30 cellular contexts compared by ENCODE assay signal in the genomic region with DNA sequence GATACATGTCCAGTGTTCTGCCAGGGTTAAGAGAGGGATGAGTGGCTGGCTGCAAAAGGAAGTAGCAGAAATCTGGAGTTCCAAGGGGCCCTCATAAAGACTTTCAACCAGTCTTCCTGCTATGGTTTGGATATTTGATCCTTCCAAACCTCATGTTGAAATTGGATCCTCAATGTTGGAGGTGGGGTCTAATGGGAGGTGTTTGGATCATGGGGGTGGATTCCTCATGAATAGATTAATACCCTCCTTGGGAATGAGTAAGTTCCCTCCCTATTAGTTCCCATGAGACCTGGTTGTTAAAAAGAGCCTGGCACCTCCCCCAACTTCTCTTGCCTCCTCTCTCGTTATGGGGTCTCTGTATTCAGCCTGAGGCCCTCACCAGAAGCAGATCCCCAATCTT. TPM values are rescaled to one million over a fixed set of nuclear protein-coding genes. Genes with fewer than 3 reads are reported as not detected.
A peak's percentile ranks its signal among the peaks of the same experiment; 100 is the strongest.
DNase-seq lines count a peak whose midpoint lies in the region; ATAC-seq and TF ChIP-seq lines count a peak whose summit lies in the region.
"Had no signal": no experiment of that assay in that cellular context is flagged by ENCODE, and none has a peak within 500 bp of the region (broad histone marks: within the 10 kb centered on the region; RNA-seq: fewer than 3 reads in every experiment).

No MANE protein-coding gene starts in this region.

- H3K4me1 ChIP-seq in HEK293 (ENCODE audit: control insufficient read depth, insufficient read depth, low read length) (no peaks in the 10 kb centered on the region), tibial artery (peaks cover 0 to 45% (median 26%) of the 10 kb centered on the region in 4 donors), upper lobe of right lung (peaks cover 11% of the 10 kb centered on the region)
- H3K4me1 ChIP-seq: Caco-2, right lobe of liver had no signal

- H3K9me3 ChIP-seq in HEK293 (ENCODE audit: control insufficient read depth, insufficient read depth, low read depth, low read length) (no peaks in the 10 kb centered on the region), tibial artery (no peaks in the 10 kb centered on the region), upper lobe of right lung (no peaks in the 10 kb centered on the region)
- H3K9me3 ChIP-seq: Caco-2, right lobe of liver, stomach, tibial nerve had no signal

- ATAC-seq in upper lobe of right lung = no peak
- ATAC-seq: activated naive CD8-positive, alpha-beta T cell treated with anti-CD3 and anti-CD28 coated beads, Interleukin-2, amount 50 U/mL, for 24 hours; K562; left colon; right lobe of liver had no signal

- DNase-seq in RPMI7951 (ENCODE audit: low read depth) (peak; percentile 8), fibroblast of mammary gland (ENCODE audit: low read depth) (peak; percentile 58), tibial artery (no peak), upper lobe of right lung (no peak), HuH-7 (ENCODE audit: low spot score) (no peak)
- DNase-seq in stimulated activated naive CD4-positive, alpha-beta T cell treated with Interleukin-2 at 50 U/mL for 16 hours (lab: John Stamatoyannopoulos, UW) = no peak
- DNase-seq: activated CD4-positive, alpha-beta memory T cell treated with anti-CD3 and anti-CD28 coated beads, Interleukin-2, amount 10 ng/mL, durations not matched to agents 7 days and 5 days; activated CD8-positive, alpha-beta memory T cell treated with anti-CD3 and anti-CD28 coated beads, Interleukin-2, amount 50 U/mL, for 4 hours; activated naive CD4-positive, alpha-beta T cell; activated naive CD8-positive, alpha-beta T cell treated with anti-CD3 and anti-CD28 coated beads, Interleukin-2, amount 50 U/mL, for 24 hours; Caco-2; cerebellar nuclear complex; DMS79; hippocampal formation; left colon; mammary epithelial cell; NCI-H1105; NCI-H187; posterior cingulate gyrus; right lobe of liver; RPMI8226; stimulated activated CD4-positive, alpha-beta T cell treated with anti-CD3 and anti-CD28 coated beads, Interleukin-2, amount 100 ng/mL, for 48 hours; stomach; SW 1271 had no signal

- H3K27me3 ChIP-seq in tibial artery (no peaks in the 10 kb centered on the region), upper lobe of right lung (no peaks in the 10 kb centered on the region)
- H3K27me3 ChIP-seq: neural progenitor cell, right lobe of liver, SJCRH30, stomach, tibial nerve had no signal

- intact Hi-C loops in tibial artery (cut with DNase I; ENCODE audit: low total_unique reads) = loop anchor here (5.0 kb wide), 1 partner anchor 66 kb away; no protein-coding TSS in a partner anchor
- intact Hi-C loops in upper lobe of right lung (cut with DNase I) = no loop called here

- H3K36me3 ChIP-seq in HEK293 (ENCODE audit: control insufficient read depth in 2 of 2, insufficient read depth in 1 of 2, low read length in 2 of 2) (no peaks in the 10 kb centered on the region), tibial artery (no peaks in the 10 kb centered on the region), upper lobe of right lung (no peaks in the 10 kb centered on the region)
- H3K36me3 ChIP-seq: neural progenitor cell, right lobe of liver, SJCRH30, stomach, tibial nerve had no signal

- POLR2A ChIA-PET in HEK293 (lab: Yijun Ruan, JAX) = no interaction called here

- H3K4me3 ChIP-seq in HEK293 (ENCODE audit: low read depth, low read length) = no peak overlapping the region
- no peak overlapping the region for H3K4me3 ChIP-seq in fibroblast of mammary gland (ENCODE audit: control insufficient read depth, low read depth, low read length)
- no peak overlapping the region for H3K4me3 ChIP-seq in tibial artery
- H3K4me3 ChIP-seq in upper lobe of right lung = no peak overlapping the region
- H3K4me3 ChIP-seq: K562, neural progenitor cell, right lobe of liver, SJCRH30, stomach, tibial nerve had no signal

- no peak overlapping the region for H3K27ac ChIP-seq in HEK293 (ENCODE audit: extremely low read depth, low read depth, low read length)
- peak overlapping the region; percentile 52 to 67 for H3K27ac ChIP-seq in tibial artery
- no peak overlapping the region for H3K27ac ChIP-seq in upper lobe of right lung
- H3K27ac ChIP-seq: C4-2B, neural progenitor cell, right lobe of liver, SJCRH30, stomach had no signal

- TF ChIP-seq CTCF in HEK293 (tag by site-specific recombination; IDR thresholded peaks at IDR 0.05) (no peak), fibroblast of mammary gland (conservative IDR thresholded peaks at IDR 0.05; ENCODE audit: control insufficient read depth, insufficient read depth, low read depth, low read length) (no peak), tibial artery (IDR thresholded peaks at IDR 0.05) (no peak), upper lobe of right lung (IDR thresholded peaks at IDR 0.05) (no peak)

- CTCF ChIA-PET in HEK293 (lab: Yijun Ruan, JAX) = interaction anchor here (1.1 to 3.4 kb wide), 2 partner anchors 72 to 77 kb away, joined by 3 to 18 read pairs; no protein-coding TSS in a partner anchor

TF ChIP-seq in HEK293, 187 proteins besides CTCF, POLR2A, EP300 and RAD21 (continues in another document):
- TF ChIP-seq ZNF433 (tag by site-specific recombination; IDR thresholded peaks at IDR 0.05; ENCODE audit: low read depth) = no peak
- no peak for TF ChIP-seq ZNF169 (tag by site-specific recombination; IDR thresholded peaks at IDR 0.05)
- TF ChIP-seq ZNF350 (tag by site-specific recombination; IDR thresholded peaks at IDR 0.05) = no peak
- no peak for TF ChIP-seq OVOL3 (tag by site-specific recombination; IDR thresholded peaks at IDR 0.05)
- peak; percentile 41; the same call in 1 of the 2 replicates for TF ChIP-seq TRIM28 (IDR thresholded peaks at IDR 0.05; ENCODE audit: borderline replicate concordance, low read length)
- peak; percentile 49; the same call in 1 of the 2 replicates for TF ChIP-seq WT1 (tag by site-specific recombination; IDR thresholded peaks at IDR 0.05)
- TF ChIP-seq ZSCAN16 (tag by site-specific recombination; IDR thresholded peaks at IDR 0.05) = no peak
- peak; percentile 11; the same call in 1 of the 2 replicates for TF ChIP-seq ZFHX2 (tag by site-specific recombination; conservative IDR thresholded peaks at IDR 0.05)
- no peak for TF ChIP-seq ZNF558 (tag by site-specific recombination; IDR thresholded peaks at IDR 0.05)
- TF ChIP-seq GLIS1 (tag by site-specific recombination; IDR thresholded peaks at IDR 0.05) = peak; percentile 26; the same call in 1 of the 2 replicates
- TF ChIP-seq ZNF10 (tag by site-specific recombination; IDR thresholded peaks at IDR 0.05) = no peak
- no peak for TF ChIP-seq ZFP41 (tag by site-specific recombination; IDR thresholded peaks at IDR 0.05; ENCODE audit: borderline replicate concordance)
- TF ChIP-seq ZNF324 (tag by site-specific recombination; IDR thresholded peaks at IDR 0.05) = no peak
- TF ChIP-seq, protein P1, sequence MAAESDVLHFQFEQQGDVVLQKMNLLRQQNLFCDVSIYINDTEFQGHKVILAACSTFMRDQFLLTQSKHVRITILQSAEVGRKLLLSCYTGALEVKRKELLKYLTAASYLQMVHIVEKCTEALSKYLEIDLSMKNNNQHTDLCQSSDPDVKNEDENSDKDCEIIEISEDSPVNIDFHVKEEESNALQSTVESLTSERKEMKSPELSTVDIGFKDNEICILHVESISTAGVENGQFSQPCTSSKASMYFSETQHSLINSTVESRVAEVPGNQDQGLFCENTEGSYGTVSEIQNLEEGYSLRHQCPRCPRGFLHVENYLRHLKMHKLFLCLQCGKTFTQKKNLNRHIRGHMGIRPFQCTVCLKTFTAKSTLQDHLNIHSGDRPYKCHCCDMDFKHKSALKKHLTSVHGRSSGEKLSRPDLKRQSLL (tag by site-specific recombination; IDR thresholded peaks at IDR 0.05) = no peak
- TF ChIP-seq ZBTB48 (tag by site-specific recombination; IDR thresholded peaks at IDR 0.05) = 0 out of 2 replicates have a peak, but pooled peaks have one; percentile 20
- peak; percentile 48; the same call in 1 of the 2 replicates for TF ChIP-seq SP7 (tag by site-specific recombination; IDR thresholded peaks at IDR 0.05)
- TF ChIP-seq ZNF571 (tag by site-specific recombination; IDR thresholded peaks at IDR 0.05) = no peak
- TF ChIP-seq ZXDB (tag by site-specific recombination; IDR thresholded peaks at IDR 0.05) = no peak
- TF ChIP-seq, protein P2, sequence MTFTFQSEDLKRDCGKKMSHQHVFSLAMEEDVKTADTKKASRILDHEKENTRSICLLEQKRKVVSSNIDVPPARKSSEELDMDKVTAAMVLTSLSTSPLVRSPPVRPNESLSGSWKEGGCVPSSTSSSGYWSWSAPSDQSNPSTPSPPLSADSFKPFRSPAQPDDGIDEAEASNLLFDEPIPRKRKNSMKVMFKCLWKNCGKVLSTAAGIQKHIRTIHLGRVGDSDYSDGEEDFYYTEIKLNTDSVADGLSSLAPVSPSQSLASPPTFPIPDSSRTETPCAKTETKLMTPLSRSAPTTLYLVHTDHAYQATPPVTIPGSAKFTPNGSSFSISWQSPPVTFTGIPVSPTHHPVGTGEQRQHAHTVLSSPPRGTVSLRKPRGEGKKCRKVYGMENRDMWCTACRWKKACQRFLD (tag by site-specific recombination; IDR thresholded peaks at IDR 0.05) = no peak
- TF ChIP-seq ZNF221 (tag by site-specific recombination; IDR thresholded peaks at IDR 0.05; ENCODE audit: borderline replicate concordance) = no peak
- TF ChIP-seq ZNF184 (tag by site-specific recombination; IDR thresholded peaks at IDR 0.05) = no peak
- TF ChIP-seq ZNF623 (tag by site-specific recombination; IDR thresholded peaks at IDR 0.05) = no peak

RNA-seq across cellular contexts. Expression of a gene that starts 10.1 kb away (rescaled TPM):
- 174 and 213 TPM in 2 replicates for total RNA-seq in RPMI7951 (2014; rRNA removed; shearing (Covaris generic))
- 59.8 TPM for total RNA-seq in upper lobe of right lung

Comparison
In these comparisons a context has a peak if more than half of its experiments do, and no peak if none do; other contexts are left out.
1. H3K27ac ChIP-seq: peak in tibial artery (2 of 2); none in HEK293 (single experiment) and upper lobe of right lung (single experiment).
2. DNase-seq: peak in RPMI7951 (single experiment) and fibroblast of mammary gland (single experiment); none in tibial artery (0 of 2), stimulated activated naive CD4-positive, alpha-beta T cell treated with Interleukin-2 at 50 U/mL for 16 hours (single experiment), upper lobe of right lung (single experiment) and HuH-7 (single experiment).